1 cellular context compared by ENCODE assay signal in genomic region chr10:130111115-130111847, GRCh38.
TF ChIP-seq lines count a peak whose summit lies in the region.

No MANE protein-coding gene starts in this region.

TF ChIP-seq in GM12878, 131 proteins besides CTCF, POLR2A, EP300 and RAD21 (continued from another document and continues in another):
- TF ChIP-seq ELK1 (IDR thresholded peaks at IDR 0.05; ENCODE audit: low read depth, low read length): peak; percentile 47; the same call in 1 of the 2 replicates
- TF ChIP-seq SRF (IDR thresholded peaks at IDR 0.05; ENCODE audit: low read depth in 2 of 2, low read length in 2 of 2): 0 out of 4 replicates have a peak, but pooled peaks of 1 of the 2 experiments have one; percentile 1
- TF ChIP-seq JUNB (IDR thresholded peaks at IDR 0.05): no peak
- TF ChIP-seq SUPT20H (IDR thresholded peaks at IDR 0.05; ENCODE audit: borderline replicate concordance, control insufficient read depth, low read depth, low read length): no peak
- TF ChIP-seq TARDBP (IDR thresholded peaks at IDR 0.05; ENCODE audit: borderline replicate concordance): no peak; the same call in 1 of the 2 replicates
- no peak for TF ChIP-seq PRDM15 (CRISPR knock-in tag; IDR thresholded peaks at IDR 0.05)
- TF ChIP-seq FOXK2 (IDR thresholded peaks at IDR 0.05): no peak; the same call in 1 of the 2 replicates
- no peak for TF ChIP-seq HDAC6 (IDR thresholded peaks at IDR 0.05; ENCODE audit: unreplicated experiment)
- TF ChIP-seq CBX5 (IDR thresholded peaks at IDR 0.05; ENCODE audit: low read depth): 0 out of 2 replicates have a peak, but pooled peaks have one; percentile 10
- peak in 1 of 2 experiments; percentile 22; a peak in 1 of 4 replicates for TF ChIP-seq IKZF2 (IDR thresholded peaks at IDR 0.05)
- TF ChIP-seq NFXL1 (IDR thresholded peaks at IDR 0.05; ENCODE audit: borderline replicate concordance): no peak
- TF ChIP-seq MYC (IDR thresholded peaks at IDR 0.05; ENCODE audit: insufficient read depth, insufficient read length, insufficient replicate concordance, low read length, severe bottlenecking): no peak
- no peak for TF ChIP-seq YBX1 (IDR thresholded peaks at IDR 0.05)
- TF ChIP-seq MTA2 (IDR thresholded peaks at IDR 0.05; ENCODE audit: low read depth): no peak
- TF ChIP-seq ZBTB4 (CRISPR knock-in tag; IDR thresholded peaks at IDR 0.05): no peak
- no peak for TF ChIP-seq CUX1 (IDR thresholded peaks at IDR 0.05; ENCODE audit: insufficient replicate concordance, low read depth, low read length)
- no peak for TF ChIP-seq CBX3 (IDR thresholded peaks at IDR 0.05; ENCODE audit: borderline replicate concordance, low read depth)
- TF ChIP-seq ZBED1 (IDR thresholded peaks at IDR 0.05; ENCODE audit: borderline replicate concordance): no peak
- peak; percentile 81 for TF ChIP-seq LARP7 (IDR thresholded peaks at IDR 0.05)
- TF ChIP-seq SKIL (IDR thresholded peaks at IDR 0.05; ENCODE audit: low read depth, poor library complexity, severe bottlenecking): peak; percentile 9
- TF ChIP-seq EZH2 (IDR thresholded peaks at IDR 0.05; ENCODE audit: borderline replicate concordance, control insufficient read depth, low read depth, low read length): no peak
- TF ChIP-seq MTA3 (IDR thresholded peaks at IDR 0.05; ENCODE audit: borderline replicate concordance, low read length): no peak
- no peak for TF ChIP-seq BMI1 (IDR thresholded peaks at IDR 0.05; ENCODE audit: borderline replicate concordance)
- TF ChIP-seq TBL1XR1 (IDR thresholded peaks at IDR 0.05; ENCODE audit: low read depth, low read length): 0 out of 2 replicates have a peak, but pooled peaks have one; percentile 8
- no peak for TF ChIP-seq NR2C2 (IDR thresholded peaks at IDR 0.05; ENCODE audit: borderline replicate concordance, control insufficient read depth, insufficient read length, low read depth)
- TF ChIP-seq SMAD1 (IDR thresholded peaks at IDR 0.05; ENCODE audit: low read depth, partially characterized antibody): no peak
- TF ChIP-seq KAT2A (conservative IDR thresholded peaks at IDR 0.05; ENCODE audit: control insufficient read depth, low read depth, low read length): no peak
- TF ChIP-seq NRF1 (conservative IDR thresholded peaks at IDR 0.05; ENCODE audit: low read depth, low read length): no peak
- TF ChIP-seq SMC3 (IDR thresholded peaks at IDR 0.05; ENCODE audit: borderline replicate concordance, low read length): no peak
- TF ChIP-seq ZNF384 (IDR thresholded peaks at IDR 0.05; ENCODE audit: borderline replicate concordance, low read depth, low read length): no peak
- no peak for TF ChIP-seq ZNF24 (IDR thresholded peaks at IDR 0.05)
- no peak for TF ChIP-seq CHD1 (IDR thresholded peaks at IDR 0.05; ENCODE audit: low read depth, low read length)
- no peak for TF ChIP-seq FOXM1 (IDR thresholded peaks at IDR 0.05; ENCODE audit: low read depth, low read length)
- no peak for TF ChIP-seq ZBTB11 (CRISPR knock-in tag; IDR thresholded peaks at IDR 0.05)
- peak; percentile 67 for TF ChIP-seq E4F1 (IDR thresholded peaks at IDR 0.05; ENCODE audit: borderline replicate concordance, partially characterized antibody)
- TF ChIP-seq HDAC2 (IDR thresholded peaks at IDR 0.05): no peak
- TF ChIP-seq KLF5 (IDR thresholded peaks at IDR 0.05; ENCODE audit: partially characterized antibody): no peak
